In the genomic region with DNA sequence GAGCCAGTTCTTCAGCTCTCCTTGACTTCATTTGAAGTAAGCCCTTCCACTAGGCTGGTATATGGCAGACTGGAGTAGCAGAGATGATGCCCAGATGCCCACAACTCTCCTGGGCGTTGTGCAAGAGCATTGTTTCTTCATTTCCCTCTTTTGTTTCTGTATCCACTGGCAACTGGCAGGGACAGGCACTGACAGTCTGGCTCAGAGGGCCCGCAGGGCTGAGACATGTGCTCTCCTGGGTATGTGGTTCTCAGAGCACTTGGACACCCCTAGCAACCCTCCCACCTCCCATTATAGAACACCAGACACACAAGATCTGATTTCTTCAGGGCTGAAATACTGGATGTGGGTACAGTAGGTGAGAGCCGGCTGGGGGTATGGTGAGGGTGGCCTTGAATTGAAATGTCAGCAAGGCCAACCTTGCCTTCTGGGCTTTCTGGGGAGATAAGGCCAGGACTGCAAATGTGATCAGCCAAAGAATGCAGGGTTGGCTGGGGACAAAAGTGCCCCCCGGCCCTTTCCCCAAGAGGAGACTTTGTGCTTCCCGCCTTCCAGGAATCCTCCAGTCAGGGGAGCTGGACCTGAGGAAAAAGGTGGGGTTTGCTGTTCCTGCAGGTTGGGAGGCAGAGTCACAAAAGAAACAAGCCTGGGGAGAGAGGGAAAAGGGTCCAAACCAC, we compare ENCODE assay signal across 9 cellular contexts. TPM values are rescaled to one million over a fixed set of nuclear protein-coding genes. Genes with fewer than 3 reads are reported as not detected.
DNase-seq lines count a peak whose midpoint lies in the region; ATAC-seq lines count a peak whose summit lies in the region.
"Had no signal": no experiment of that assay in that cellular context is flagged by ENCODE, and none has a peak within 500 bp of the region (broad histone marks: within the 10 kb centered on the region; RNA-seq: fewer than 3 reads in every experiment).

No MANE protein-coding gene starts in this region.

- H3K9me3 ChIP-seq in MG63 (no peaks in the 10 kb centered on the region), iPS-18a (ENCODE audit: control insufficient read depth, low read depth, low read length) (no peaks in the 10 kb centered on the region)

- no peak overlapping the region for H3K4me3 ChIP-seq in MG63
- H3K4me3 ChIP-seq in iPS-18a (ENCODE audit: low read length), result peak overlapping the region; percentile 11

- peaks cover 30% of the 10 kb centered on the region for H3K4me1 ChIP-seq in iPS-18a (ENCODE audit: control insufficient read depth, low read depth, low read length)

- DNase-seq in MG63 (peak; percentile 63), amniotic epithelial cell (ENCODE audit: low read depth) (peak; percentile 63), midbrain (lab: John Stamatoyannopoulos, UW) (no peak)
- DNase-seq: activated CD8-positive, alpha-beta T cell treated with anti-CD3 and anti-CD28 coated beads, Interleukin-2, amount 10 ng/mL, durations not matched to agents 7 days and 5 days; effector memory CD4-positive, alpha-beta T cell had no signal

- ATAC-seq in GM21619 (IDR thresholded peaks at IDR 0.05; ENCODE audit: unreplicated experiment) (no peak), GM21390 (IDR thresholded peaks at IDR 0.05; ENCODE audit: unreplicated experiment) (no peak)

- H3K36me3 ChIP-seq in MG63, result no peaks in the 10 kb centered on the region
- H3K36me3 ChIP-seq in iPS-18a (ENCODE audit: control insufficient read depth, low read depth, low read length), result no peaks in the 10 kb centered on the region

- no peak overlapping the region for H3K27ac ChIP-seq in iPS-18a (ENCODE audit: low read length)
- peak overlapping the region; percentile 51 for H3K27ac ChIP-seq in temporal lobe (ENCODE audit: low read depth, low read length)

- no peak overlapping the region for H3K9ac ChIP-seq in iPS-18a (ENCODE audit: low read length)

- no peaks in the 10 kb centered on the region for H3K27me3 ChIP-seq in MG63
- no peaks in the 10 kb centered on the region for H3K27me3 ChIP-seq in iPS-18a (ENCODE audit: control insufficient read depth, insufficient read depth, low read length)

RNA-seq across cellular contexts. Expression of gene CTNNA1, which starts 28.6 kb away (rescaled TPM):
- total RNA-seq in MG63 (2014; rRNA removed; shearing (Covaris generic); ENCODE audit: low replicate concordance), result 394 TPM in 2 replicates
- 190 TPM for total RNA-seq in temporal lobe
